8 cellular contexts compared by ENCODE assay signal in the genomic region with DNA sequence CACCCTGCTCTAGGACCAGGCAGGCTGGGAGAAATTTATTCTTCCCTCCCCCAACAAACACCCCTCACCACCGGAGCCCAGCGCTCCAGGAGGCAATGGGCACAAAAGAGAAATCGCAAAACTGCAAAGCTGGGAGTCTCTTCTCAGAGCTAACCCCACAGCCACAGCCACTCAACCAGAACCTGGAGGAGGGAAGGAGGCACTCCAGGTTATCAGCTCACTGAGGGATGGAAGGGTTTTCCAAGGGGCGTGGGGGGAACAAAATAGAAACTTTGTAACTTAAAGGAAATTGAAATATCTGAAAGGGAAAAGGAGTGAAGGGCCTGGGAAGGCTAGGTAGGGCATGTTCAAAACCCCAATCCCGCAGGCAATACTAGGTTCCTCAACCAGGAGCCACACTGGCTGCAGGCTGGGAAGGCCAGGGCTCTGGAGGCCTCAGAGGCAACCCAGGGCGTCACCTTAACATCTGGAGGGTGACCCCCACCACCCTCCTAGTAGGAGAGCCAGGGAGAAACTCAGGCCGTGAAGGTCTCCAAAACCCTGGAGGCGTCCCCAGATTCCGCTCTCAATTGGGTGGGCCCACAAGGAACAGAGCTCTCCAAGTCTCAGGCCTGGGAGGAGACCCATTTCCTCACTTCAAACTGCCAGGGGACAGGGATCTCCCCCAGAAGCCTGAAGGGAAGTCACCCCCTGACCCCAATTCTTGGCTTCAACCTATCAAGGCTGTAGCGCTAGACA. TPM values are rescaled to one million over a fixed set of nuclear protein-coding genes. Genes with fewer than 3 reads are reported as not detected.
A peak's percentile ranks its signal among the peaks of the same experiment; 100 is the strongest.
DNase-seq lines count a peak whose midpoint lies in the region; ATAC-seq and TF ChIP-seq lines count a peak whose summit lies in the region.

No MANE protein-coding gene starts in this region.

- H3K4me1 ChIP-seq in adipocyte (ENCODE audit: control insufficient read depth, insufficient read depth, low read length) (peaks cover 42% of the 10 kb centered on the region), thoracic aorta (ENCODE audit: control insufficient read depth in 1 of 2, low read depth in 2 of 2) (peaks cover 27 to 54% of the 10 kb centered on the region in 2 donors)

- peaks cover 31% of the 10 kb centered on the region for H3K4me1 Mint-ChIP-seq in activated T-cell treated with anti-CD3 and anti-CD28 coated beads, Interleukin-2, amount 50 U/mL, for 72 hours (ENCODE audit: low read depth)

- DNase-seq in activated T-cell treated with anti-CD3 and anti-CD28 coated beads, Interleukin-2, amount 50 U/mL, for 72 hours, result no peak
- no peak for DNase-seq in activated T-cell treated with anti-CD3 and anti-CD28 coated beads for 4 hours
- DNase-seq in adipocyte (ENCODE audit: low read depth), result no peak
- DNase-seq in kidney glomerular epithelial cell (lab: John Stamatoyannopoulos, UW), result peak; percentile 76
- no peak for DNase-seq in thoracic aorta (ENCODE audit: low spot score)
- no peak for DNase-seq in hippocampal formation (lab: John Stamatoyannopoulos, UW)
- DNase-seq in HuH-7.5 (ENCODE audit: low spot score), result no peak
- no peak for DNase-seq in NCI-H146 treated with DMSO at 0.1 percent for 48 hours (lab: John Stamatoyannopoulos, UW; ENCODE audit: unreplicated experiment)

- H3K4me3 ChIP-seq in adipocyte (ENCODE audit: low read length) (no peak overlapping the region), thoracic aorta (no peak overlapping the region)

- H3K27ac Mint-ChIP-seq in activated T-cell treated with anti-CD3 and anti-CD28 coated beads, Interleukin-2, amount 50 U/mL, for 72 hours, result peak overlapping the region; percentile 63

- H3K36me3 ChIP-seq in adipocyte (ENCODE audit: control insufficient read depth, insufficient read depth, low read length, severe bottlenecking), result peaks cover 12% of the 10 kb centered on the region
- H3K36me3 ChIP-seq in thoracic aorta, result peaks cover 8% of the 10 kb centered on the region

- peaks cover 0 to 2% of the 10 kb centered on the region in 2 donors for H3K36me3 Mint-ChIP-seq in activated T-cell treated with anti-CD3 and anti-CD28 coated beads, Interleukin-2, amount 50 U/mL, for 72 hours (ENCODE audit: insufficient read depth in 2 of 2)

- no peak for TF ChIP-seq CTCF in thoracic aorta (IDR thresholded peaks at IDR 0.05)

- no peak for ATAC-seq in activated T-cell treated with anti-CD3 and anti-CD28 coated beads, Interleukin-2, amount 50 U/mL, for 72 hours (replicated peaks in 1 of 2)
- ATAC-seq in thoracic aorta (ENCODE audit: insufficient number of reproducible peaks, low FRiP score, low read depth), result no peak

- H3K9me3 ChIP-seq in adipocyte (ENCODE audit: control insufficient read depth, low read length), result no peaks in the 10 kb centered on the region
- no peaks in the 10 kb centered on the region for H3K9me3 ChIP-seq in thoracic aorta

- peak overlapping the region; percentile 48 to 58 for H3K4me3 Mint-ChIP-seq in activated T-cell treated with anti-CD3 and anti-CD28 coated beads, Interleukin-2, amount 50 U/mL, for 72 hours

- H3K27me3 ChIP-seq in adipocyte (replicated peaks; ENCODE audit: control insufficient read depth, insufficient read depth, low read length), result no peaks in the 10 kb centered on the region
- no peaks in the 10 kb centered on the region for H3K27me3 ChIP-seq in thoracic aorta (replicated peaks; ENCODE audit: insufficient read depth)

- H3K27me3 Mint-ChIP-seq in activated T-cell treated with anti-CD3 and anti-CD28 coated beads, Interleukin-2, amount 50 U/mL, for 72 hours (ENCODE audit: low read depth), result no peaks in the 10 kb centered on the region

- H3K9me3 Mint-ChIP-seq in activated T-cell treated with anti-CD3 and anti-CD28 coated beads, Interleukin-2, amount 50 U/mL, for 72 hours, result no peaks in the 10 kb centered on the region

- H3K9ac ChIP-seq in adipocyte (ENCODE audit: low read length), result peak overlapping the region; percentile 26

- peak overlapping the region; percentile 61 to 66 for H3K27ac ChIP-seq in thoracic aorta

RNA-seq across cellular contexts. Expression of gene KDM2B, which starts 3.2 kb away (rescaled TPM):
- 10 to 100 TPM; 43.4 to 47.7 TPM for total RNA-seq in activated T-cell treated with anti-CD3 and anti-CD28 coated beads, Interleukin-2, amount 50 U/mL, for 72 hours
- 10 to 100 TPM; 15.0 to 22.5 TPM for total RNA-seq in thoracic aorta

RNA-seq across cellular contexts. Expression of gene ORAI1, which starts 48.7 kb away (rescaled TPM):
- total RNA-seq in activated T-cell treated with anti-CD3 and anti-CD28 coated beads, Interleukin-2, amount 50 U/mL, for 72 hours, result 10 to 100 TPM; 35.2 to 39.3 TPM
- 1 to 10 TPM; 4.7 to 6.6 TPM for total RNA-seq in thoracic aorta

Comparison
In these comparisons a context has a peak if more than half of its experiments do, and no peak if none do; other contexts are left out.
1. RNA of gene ORAI1, which starts 48.7 kb away (total RNA-seq): 35.2 to 39.3 TPM in activated T-cell treated with anti-CD3 and anti-CD28 coated beads, Interleukin-2, amount 50 U/mL, for 72 hours; 4.7 to 6.6 TPM in thoracic aorta; every median in the first group is over 4 times any median in the second.